Comparison of ENCODE assay signal across 1 cellular context in the genomic region with DNA sequence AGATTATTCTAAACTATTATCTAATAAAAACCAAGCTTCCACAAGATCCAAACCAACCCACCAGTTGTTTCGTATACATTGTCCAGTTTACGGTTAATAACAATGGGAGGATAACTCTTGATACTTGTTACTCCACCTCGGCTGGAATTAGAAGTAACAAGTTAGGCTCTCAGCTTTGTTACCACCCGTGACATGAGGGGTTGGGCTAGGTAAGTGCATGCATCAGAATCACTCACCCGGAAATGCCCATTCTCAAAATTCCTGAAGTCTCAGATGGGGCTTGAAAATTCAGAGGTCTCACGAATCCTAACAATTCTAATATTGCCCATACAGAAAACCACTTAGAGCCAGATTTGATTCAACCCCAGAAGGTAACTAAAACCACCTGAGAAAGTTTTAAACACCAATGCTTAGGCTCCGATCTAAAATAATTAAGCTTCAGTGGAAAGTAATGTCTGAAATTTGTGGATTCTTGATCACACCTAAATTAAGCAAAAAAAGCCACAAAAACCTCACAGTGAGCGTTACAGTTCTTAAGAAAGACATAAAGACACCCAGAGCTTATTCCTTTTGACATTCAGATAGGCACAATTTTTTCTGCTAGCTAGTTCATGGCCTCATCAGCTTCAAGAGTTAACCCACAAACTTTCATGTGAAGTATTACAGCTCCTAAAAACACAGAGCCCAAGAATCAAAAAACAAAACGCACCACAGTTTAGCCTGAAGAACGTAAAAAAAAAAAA.
TF ChIP-seq lines count a peak whose summit lies in the region.

No MANE protein-coding gene starts in this region.

TF ChIP-seq in K562, 482 proteins besides CTCF, POLR2A, EP300 and RAD21:
- TF ChIP-seq CBFA2T2 (conservative IDR thresholded peaks at IDR 0.05) (no peak), POLR2AphosphoS2 (IDR thresholded peaks at IDR 0.05; ENCODE audit: low read length) (no peak), BMI1 (IDR thresholded peaks at IDR 0.05; ENCODE audit: low read length) (no peak), NEUROD1 (IDR thresholded peaks at IDR 0.05; ENCODE audit: borderline replicate concordance, low read depth, low read length, partially characterized antibody) (no peak), NR2C1 (IDR thresholded peaks at IDR 0.05) (no peak), NR2C1 (tag; IDR thresholded peaks at IDR 0.05) (no peak), ASH1L (IDR thresholded peaks at IDR 0.05; ENCODE audit: borderline replicate concordance, low read depth, partially characterized antibody) (no peak), ELF2 (CRISPR knock-in tag; IDR thresholded peaks at IDR 0.05) (no peak)
- TF ChIP-seq, protein P1, sequence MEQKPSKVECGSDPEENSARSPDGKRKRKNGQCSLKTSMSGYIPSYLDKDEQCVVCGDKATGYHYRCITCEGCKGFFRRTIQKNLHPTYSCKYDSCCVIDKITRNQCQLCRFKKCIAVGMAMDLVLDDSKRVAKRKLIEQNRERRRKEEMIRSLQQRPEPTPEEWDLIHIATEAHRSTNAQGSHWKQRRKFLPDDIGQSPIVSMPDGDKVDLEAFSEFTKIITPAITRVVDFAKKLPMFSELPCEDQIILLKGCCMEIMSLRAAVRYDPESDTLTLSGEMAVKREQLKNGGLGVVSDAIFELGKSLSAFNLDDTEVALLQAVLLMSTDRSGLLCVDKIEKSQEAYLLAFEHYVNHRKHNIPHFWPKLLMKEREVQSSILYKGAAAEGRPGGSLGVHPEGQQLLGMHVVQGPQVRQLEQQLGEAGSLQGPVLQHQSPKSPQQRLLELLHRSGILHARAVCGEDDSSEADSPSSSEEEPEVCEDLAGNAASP (IDR thresholded peaks at IDR 0.05), result no peak
